Comparison of ENCODE assay signal across 21 cellular contexts in genomic region chr21:31977816-31978215, GRCh38.
"Had no signal": no experiment of that assay in that cellular context is flagged by ENCODE, and none has a peak within 500 bp of the region (broad histone marks: within the 10 kb centered on the region; RNA-seq: fewer than 3 reads in every experiment).

No MANE protein-coding gene starts in this region.

- H3K36me3 Mint-ChIP-seq: T-cell had no signal

- H3K4me3 Mint-ChIP-seq: T-cell; T-helper 1 cell treated with Interleukin-12 subunit alpha and Interleukin-12 subunit beta and Interleukin-4 antibody, amounts not matched to agents 30 μg/mL and 1 μg/mL, for 36 hours had no signal

- H3K27ac Mint-ChIP-seq: T-cell; T-helper 1 cell treated with Interleukin-12 subunit alpha and Interleukin-12 subunit beta and Interleukin-4 antibody, amounts not matched to agents 30 μg/mL and 1 μg/mL, for 36 hours had no signal

- DNase-seq: IMR-90, Karpas-422, KG1, MG63, NCI-H1092 treated with DMSO at 0.1 percent for 48 hours, NCI-H1417, NCI-H1436 treated with DMSO at 0.1 percent for 48 hours, NCI-H1694, NCI-H187 treated with DMSO at 0.1 percent for 48 hours, NCI-H2029 treated with DMSO at 0.1 percent for 48 hours, NCI-H345, NCI-H446 treated with DMSO at 0.1 percent for 48 hours, NCI-H510A treated with DMSO at 0.1 percent for 48 hours, Right ventricle myocardium superior, RPMI8226, SIG-M5, SK-N-SH, SW 1271, T-cell had no signal

- ATAC-seq: HepG2, T-cell had no signal
